In the genomic region with DNA sequence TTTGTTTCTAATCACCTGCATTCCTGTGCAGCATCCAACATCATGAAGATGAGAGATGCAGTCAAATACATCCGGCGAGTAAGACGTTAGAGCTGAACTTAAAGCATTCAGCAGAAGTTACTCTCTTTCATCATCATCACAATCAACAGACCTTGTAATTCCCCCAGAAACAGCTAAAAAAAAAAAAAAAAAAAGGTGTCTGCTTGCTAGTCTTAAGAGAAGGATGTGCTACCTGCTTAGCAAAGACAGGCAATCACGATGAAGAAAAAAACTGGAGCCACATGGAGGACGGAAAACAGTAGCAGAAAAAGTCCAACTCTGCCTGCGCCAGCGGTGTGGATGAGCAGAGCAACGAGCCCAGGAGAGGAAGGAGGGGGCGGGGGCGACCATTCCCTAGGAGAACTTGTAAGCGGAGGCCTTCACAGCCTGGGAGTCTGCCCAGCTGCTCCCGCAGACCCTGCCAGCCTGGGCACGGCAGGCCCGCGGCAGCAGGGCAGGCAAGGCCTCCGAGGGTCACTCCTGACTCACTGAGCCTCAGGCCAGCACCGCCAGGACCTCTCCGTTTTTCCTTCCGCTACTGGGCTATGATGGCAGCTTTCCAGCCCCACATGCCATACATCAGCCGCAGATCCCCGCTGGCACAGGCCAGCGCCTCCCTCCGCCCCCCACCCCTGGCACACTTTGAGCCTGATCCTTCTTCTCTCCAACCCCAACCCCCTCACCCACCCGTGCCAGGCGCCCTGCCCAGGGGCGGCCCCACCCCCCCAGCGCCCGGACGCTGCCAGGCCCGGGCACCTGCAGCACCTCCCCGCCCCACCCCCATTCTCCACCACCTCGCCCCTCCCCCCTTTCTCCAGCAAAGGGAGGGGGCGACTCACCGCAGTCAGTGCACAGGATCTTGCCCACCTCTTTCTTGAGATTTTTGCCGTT, we compare ENCODE assay signal across 1 cellular context.
TF ChIP-seq lines count a peak whose summit lies in the region.

No MANE protein-coding gene starts in this region.

TF ChIP-seq in HepG2, 621 proteins besides CTCF, POLR2A, EP300 and RAD21 (continued from another document):
- no peak for TF ChIP-seq HMGXB3 (CRISPR knock-in tag; IDR thresholded peaks at IDR 0.05; ENCODE audit: borderline replicate concordance)
